ENCODE assay signal across 12 cellular contexts in genomic region chr7:27204851-27205322, GRCh38. TPM values are rescaled to one million over a fixed set of nuclear protein-coding genes. Genes with fewer than 3 reads are reported as not detected.
A peak's percentile ranks its signal among the peaks of the same experiment; 100 is the strongest.
DNase-seq lines count a peak whose midpoint lies in the region; ATAC-seq, FAIRE-seq and TF ChIP-seq lines count a peak whose summit lies in the region.
"Had no signal": no experiment of that assay in that cellular context is flagged by ENCODE, and none has a peak within 500 bp of the region (broad histone marks: within the 10 kb centered on the region; RNA-seq: fewer than 3 reads in every experiment).

No MANE protein-coding gene starts in this region.

- no peak overlapping the region for H3K27ac Mint-ChIP-seq in stimulated activated effector memory CD8-positive, alpha-beta T cell treated with anti-CD3 and anti-CD28 coated beads, Interleukin-12 subunit alpha, Interleukin-12 subunit beta, amount 100 ng/mL, for 72 hours

- peaks cover 46% of the 10 kb centered on the region for H3K4me1 Mint-ChIP-seq in stimulated activated effector memory CD8-positive, alpha-beta T cell treated with anti-CD3 and anti-CD28 coated beads, Interleukin-12 subunit alpha, Interleukin-12 subunit beta, amount 100 ng/mL, for 72 hours

- H4K20me1 ChIP-seq in HepG2 (ENCODE audit: insufficient read depth, low read length), result no peaks in the 10 kb centered on the region

- peaks cover 22% of the 10 kb centered on the region for H3K4me1 ChIP-seq in HepG2 (ENCODE audit: insufficient read depth, low read length)

- peak; percentile 29 for DNase-seq in activated CD4-positive, CD25-positive, alpha-beta regulatory T cell treated with anti-CD3 and anti-CD28 coated beads, Interleukin-2, amount 50 U/mL, for 72 hours
- no peak for DNase-seq in SK-N-MC (ENCODE audit: low read depth, low spot score)
- no peak for DNase-seq in HepG2 (ENCODE audit: low spot score)
- no peak for DNase-seq in stimulated activated effector memory CD8-positive, alpha-beta T cell treated with anti-CD3 and anti-CD28 coated beads, Interleukin-12 subunit alpha, Interleukin-12 subunit beta, amount 100 ng/mL, for 72 hours (ENCODE audit: low spot score in 2 of 2)
- DNase-seq in H54 (ENCODE audit: insufficient read length, low spot score), result no peak
- DNase-seq: AML-193; NCI-H2171; stimulated activated CD4-positive, alpha-beta T cell treated with anti-CD3 and anti-CD28 coated beads, Interleukin-4, amount 100 ng/mL, for 24 hours had no signal

- no peak overlapping the region for H2AFZ ChIP-seq in HepG2 (ENCODE audit: low read length)

- no peaks in the 10 kb centered on the region for H3K36me3 Mint-ChIP-seq in stimulated activated effector memory CD8-positive, alpha-beta T cell treated with anti-CD3 and anti-CD28 coated beads, Interleukin-12 subunit alpha, Interleukin-12 subunit beta, amount 100 ng/mL, for 72 hours

- no peak for FAIRE-seq in HepG2 (lab: Jason Lieb, UNC)
- FAIRE-seq in H54 (lab: Jason Lieb, UNC), result no peak

- in situ Hi-C loops in HepG2 (cut with HindIII; ENCODE audit: extremely low pct_ligation_motif_present, low pct_unique_long_range_greater_than_20kb), result loop anchor here (5.0 to 10.0 kb wide), 3 partner anchors 370 to 817 kb away; no protein-coding TSS in a partner anchor

- no peaks in the 10 kb centered on the region for H3K9me3 Mint-ChIP-seq in stimulated activated effector memory CD8-positive, alpha-beta T cell treated with anti-CD3 and anti-CD28 coated beads, Interleukin-12 subunit alpha, Interleukin-12 subunit beta, amount 100 ng/mL, for 72 hours

- TF ChIP-seq POLR2A in HepG2 (IDR thresholded peaks at IDR 0.05; ENCODE audit: insufficient read depth in 1 of 2, low read depth in 2 of 2, low read length in 2 of 2), result no peak
- TF ChIP-seq POLR2A in H54 (IDR thresholded peaks at IDR 0.05; ENCODE audit: low read depth, low read length), result no peak

- ATAC-seq in activated CD4-positive, CD25-positive, alpha-beta regulatory T cell treated with anti-CD3 and anti-CD28 coated beads, Interleukin-2, amount 50 U/mL, for 24 hours, result no peak
- no peak for ATAC-seq in HepG2
- no peak for ATAC-seq in stimulated activated effector memory CD8-positive, alpha-beta T cell treated with anti-CD3 and anti-CD28 coated beads, Interleukin-12 subunit alpha, Interleukin-12 subunit beta, amount 100 ng/mL, for 72 hours
- no peak for ATAC-seq in GM18873 (IDR thresholded peaks at IDR 0.05; ENCODE audit: low FRiP score, unreplicated experiment)
- ATAC-seq in HG03095 (IDR thresholded peaks at IDR 0.05; ENCODE audit: unreplicated experiment), result no peak

- no peak for TF ChIP-seq RAD21 in HepG2 (CRISPR knock-in tag; IDR thresholded peaks at IDR 0.05)

- BruUV-seq in HepG2 (replicated peaks; lab: Mats Ljungman, UMichigan), result no TSS peak

- no peak for TF ChIP-seq CTCF in HepG2 (CRISPR knock-in tag; IDR thresholded peaks at IDR 0.05)

- H3K79me2 ChIP-seq in HepG2 (ENCODE audit: insufficient read depth, low read length), result no peaks in the 10 kb centered on the region

- peak overlapping the region; percentile 22 for H3K4me2 ChIP-seq in HepG2 (ENCODE audit: low read depth, low read length)

- intact Hi-C loops in HepG2 (cut with micrococcal nuclease; ENCODE audit: unreplicated experiment), result no loop called here

- H3K27ac ChIP-seq in SK-N-MC, result no peak overlapping the region
- H3K27ac ChIP-seq in HepG2 (ENCODE audit: extremely low read length, insufficient read depth, low read length), result no peak overlapping the region

- H3K36me3 ChIP-seq in SK-N-MC (ENCODE audit: insufficient read depth, low read length) (no peaks in the 10 kb centered on the region), HepG2 (replicated peaks in 1 of 2; ENCODE audit: control insufficient read depth in 1 of 2, insufficient read depth in 2 of 2, low read length in 2 of 2) (no peaks in the 10 kb centered on the region)

- H3K27me3 ChIP-seq in HepG2 (ENCODE audit: control insufficient read depth in 1 of 2, insufficient read depth in 2 of 2, low read length in 2 of 2), result peaks cover 13 to 88% of the 10 kb centered on the region in 2 experiments

- CTCF ChIA-PET in HepG2 (lab: Yijun Ruan, JAX; ENCODE audit: low intra/inter-chr PET ratio, low total read pairs), result no interaction called here

- TF ChIP-seq EP300 in HepG2 (IDR thresholded peaks at IDR 0.05; ENCODE audit: low read depth in 2 of 2, low read length in 2 of 2) (no peak), HepG2 (CRISPR knock-in tag; IDR thresholded peaks at IDR 0.05; ENCODE audit: borderline replicate concordance) (no peak)

- WGBS in HepG2 (ENCODE audit: low lambda C conversion rate), result 57% methylated on average over 34 of the region's 41 CpGs

- H3K4me3 ChIP-seq in SK-N-MC (peak overlapping the region; percentile 47; the same call in 1 of the 2 replicates), HepG2 (replicated peaks in 1 of 3; ENCODE audit: insufficient read depth in 1 of 3, low read depth in 2 of 3, low read length in 3 of 3) (no peak overlapping the region)

- H3K9me3 ChIP-seq in SK-N-MC (ENCODE audit: low read depth, low read length) (no peaks in the 10 kb centered on the region), HepG2 (ENCODE audit: low read length) (no peaks in the 10 kb centered on the region)

- H3K4me3 Mint-ChIP-seq in stimulated activated effector memory CD8-positive, alpha-beta T cell treated with anti-CD3 and anti-CD28 coated beads, Interleukin-12 subunit alpha, Interleukin-12 subunit beta, amount 100 ng/mL, for 72 hours, result peak overlapping the region; percentile 56

- POLR2A ChIA-PET in HepG2 (lab: Yijun Ruan, JAX), result no interaction called here

- H3K9ac ChIP-seq in SK-N-MC (ENCODE audit: insufficient read length), result no peak overlapping the region
- H3K9ac ChIP-seq in HepG2 (ENCODE audit: insufficient read depth, low read depth, low read length), result no peak overlapping the region

RNA-seq across cellular contexts. Expression of gene HOXA13, which starts 5.0 kb away (rescaled TPM):
- 0.04 TPM in 2 replicates for total RNA-seq in HepG2 (2016; rRNA removed; fragmentation: Illumina TruSeq; extraction: Trizol)
- total RNA-seq in HepG2 (2016; cell fraction: cytosol; rRNA removed; fragmentation: Illumina TruSeq; extraction: Trizol; ENCODE audit: low read depth), result not detected in 2 replicates
- 0.02 TPM in 1 of 2 replicates, not detected in the other for total RNA-seq in HepG2 (2016; cell fraction: insoluble cytoplasmic fraction; rRNA removed; fragmentation: Illumina TruSeq; extraction: Trizol)
- total RNA-seq in HepG2 (2016; cell fraction: membrane; rRNA removed; fragmentation: Illumina TruSeq; extraction: Trizol), result 0.03 TPM in 1 of 2 replicates, not detected in the other
- total RNA-seq in HepG2 (2016; cell fraction: nucleus; rRNA removed; fragmentation: Illumina TruSeq; extraction: Trizol), result not detected in 2 replicates
- polyA plus RNA-seq in HepG2 (2011; rRNA removed), result 0.01 TPM in 1 of 2 replicates, not detected in the other
- not detected in 2 replicates for polyA plus RNA-seq in HepG2 (2011; cell fraction: cytosol; rRNA removed)
- not detected in 2 replicates for polyA plus RNA-seq in HepG2 (2011; cell fraction: nucleus; rRNA removed)
- polyA plus RNA-seq in HepG2 (2012), result not detected in 2 replicates
- polyA plus RNA-seq in HepG2 (2016; cell fraction: cytosol; fragmentation: Illumina TruSeq; extraction: Trizol; ENCODE audit: low read depth), result not detected in 2 replicates
- not detected in 2 replicates for polyA plus RNA-seq in HepG2 (2016; cell fraction: insoluble cytoplasmic fraction; fragmentation: Illumina TruSeq; extraction: Trizol; ENCODE audit: low read depth)
- not detected in 2 replicates for polyA plus RNA-seq in HepG2 (2016; cell fraction: membrane; fragmentation: Illumina TruSeq; extraction: Trizol; ENCODE audit: low read depth)
- 0.11 TPM in 1 of 2 replicates, not detected in the other for polyA plus RNA-seq in HepG2 (2016; cell fraction: nucleus; fragmentation: Illumina TruSeq; extraction: Trizol; ENCODE audit: insufficient read depth, low read depth)
- polyA minus RNA-seq in HepG2 (2011; rRNA and poly(A)+ RNA removed; ENCODE audit: low replicate concordance), result 0.26 TPM in 1 of 2 replicates, not detected in the other
- polyA minus RNA-seq in HepG2 (2011; cell fraction: cytosol; rRNA and poly(A)+ RNA removed), result not detected in 2 replicates
- 0.26 TPM in 1 of 2 replicates, not detected in the other for polyA minus RNA-seq in HepG2 (2011; cell fraction: nucleus; rRNA and poly(A)+ RNA removed)
- total RNA-seq: T-helper 2 cell treated with Interferon-gamma antibody and Interleukin-4, amounts not matched to agents 100 ng/mL and 5 ng/mL, for 36 hours had no signal

RNA-seq across cellular contexts. Expression of gene HOXA11, which starts 19.9 kb away (rescaled TPM):
- total RNA-seq in HepG2 (2016; rRNA removed; fragmentation: Illumina TruSeq; extraction: Trizol), result not detected in 2 replicates
- not detected in 2 replicates for total RNA-seq in HepG2 (2016; cell fraction: cytosol; rRNA removed; fragmentation: Illumina TruSeq; extraction: Trizol; ENCODE audit: low read depth)
- total RNA-seq in HepG2 (2016; cell fraction: insoluble cytoplasmic fraction; rRNA removed; fragmentation: Illumina TruSeq; extraction: Trizol), result not detected in 2 replicates
- not detected in 2 replicates for total RNA-seq in HepG2 (2016; cell fraction: membrane; rRNA removed; fragmentation: Illumina TruSeq; extraction: Trizol)
- not detected in 2 replicates for total RNA-seq in HepG2 (2016; cell fraction: nucleus; rRNA removed; fragmentation: Illumina TruSeq; extraction: Trizol)
- 0.04 TPM in 1 of 2 replicates, not detected in the other for polyA plus RNA-seq in HepG2 (2011; rRNA removed)
- polyA plus RNA-seq in HepG2 (2011; cell fraction: cytosol; rRNA removed), result not detected in 2 replicates
- polyA plus RNA-seq in HepG2 (2011; cell fraction: nucleus; rRNA removed), result not detected in 2 replicates
- polyA plus RNA-seq in HepG2 (2012), result not detected in 2 replicates
- not detected in 2 replicates for polyA plus RNA-seq in HepG2 (2016; cell fraction: cytosol; fragmentation: Illumina TruSeq; extraction: Trizol; ENCODE audit: low read depth)
- polyA plus RNA-seq in HepG2 (2016; cell fraction: insoluble cytoplasmic fraction; fragmentation: Illumina TruSeq; extraction: Trizol; ENCODE audit: low read depth), result not detected in 2 replicates
- not detected in 2 replicates for polyA plus RNA-seq in HepG2 (2016; cell fraction: membrane; fragmentation: Illumina TruSeq; extraction: Trizol; ENCODE audit: low read depth)
- polyA plus RNA-seq in HepG2 (2016; cell fraction: nucleus; fragmentation: Illumina TruSeq; extraction: Trizol; ENCODE audit: insufficient read depth, low read depth), result not detected in 2 replicates
- polyA minus RNA-seq in HepG2 (2011; rRNA and poly(A)+ RNA removed; ENCODE audit: low replicate concordance), result 2.9 TPM in 1 of 2 replicates, not detected in the other
- not detected in 2 replicates for polyA minus RNA-seq in HepG2 (2011; cell fraction: cytosol; rRNA and poly(A)+ RNA removed)
- polyA minus RNA-seq in HepG2 (2011; cell fraction: nucleus; rRNA and poly(A)+ RNA removed), result not detected in 2 replicates
- total RNA-seq: T-helper 2 cell treated with Interferon-gamma antibody and Interleukin-4, amounts not matched to agents 100 ng/mL and 5 ng/mL, for 36 hours had no signal

RNA-seq across cellular contexts. Expression of gene HOXA10, which starts 30.8 kb away (rescaled TPM):
- total RNA-seq in HepG2 (2016; rRNA removed; fragmentation: Illumina TruSeq; extraction: Trizol), result not detected in 2 replicates
- not detected in 2 replicates for total RNA-seq in HepG2 (2016; cell fraction: cytosol; rRNA removed; fragmentation: Illumina TruSeq; extraction: Trizol; ENCODE audit: low read depth)
- total RNA-seq in HepG2 (2016; cell fraction: insoluble cytoplasmic fraction; rRNA removed; fragmentation: Illumina TruSeq; extraction: Trizol), result not detected in 2 replicates
- total RNA-seq in HepG2 (2016; cell fraction: membrane; rRNA removed; fragmentation: Illumina TruSeq; extraction: Trizol), result not detected in 2 replicates
- total RNA-seq in HepG2 (2016; cell fraction: nucleus; rRNA removed; fragmentation: Illumina TruSeq; extraction: Trizol), result not detected in 2 replicates
- polyA plus RNA-seq in HepG2 (2011; rRNA removed), result 0.03 TPM in 1 of 2 replicates, not detected in the other
- polyA plus RNA-seq in HepG2 (2011; cell fraction: cytosol; rRNA removed), result not detected in 2 replicates
- polyA plus RNA-seq in HepG2 (2011; cell fraction: nucleus; rRNA removed), result not detected in 2 replicates
- polyA plus RNA-seq in HepG2 (2012), result not detected in 2 replicates
- not detected in 2 replicates for polyA plus RNA-seq in HepG2 (2016; cell fraction: cytosol; fragmentation: Illumina TruSeq; extraction: Trizol; ENCODE audit: low read depth)
- polyA plus RNA-seq in HepG2 (2016; cell fraction: insoluble cytoplasmic fraction; fragmentation: Illumina TruSeq; extraction: Trizol; ENCODE audit: low read depth), result not detected in 2 replicates
- polyA plus RNA-seq in HepG2 (2016; cell fraction: membrane; fragmentation: Illumina TruSeq; extraction: Trizol; ENCODE audit: low read depth), result 0.12 TPM in 1 of 2 replicates, not detected in the other
- not detected in 2 replicates for polyA plus RNA-seq in HepG2 (2016; cell fraction: nucleus; fragmentation: Illumina TruSeq; extraction: Trizol; ENCODE audit: insufficient read depth, low read depth)
- polyA minus RNA-seq in HepG2 (2011; rRNA and poly(A)+ RNA removed; ENCODE audit: low replicate concordance), result 11.6 TPM in 1 of 2 replicates, not detected in the other
- not detected in 2 replicates for polyA minus RNA-seq in HepG2 (2011; cell fraction: cytosol; rRNA and poly(A)+ RNA removed)
- not detected in 2 replicates for polyA minus RNA-seq in HepG2 (2011; cell fraction: nucleus; rRNA and poly(A)+ RNA removed)
- total RNA-seq: T-helper 2 cell treated with Interferon-gamma antibody and Interleukin-4, amounts not matched to agents 100 ng/mL and 5 ng/mL, for 36 hours had no signal

RNA-seq across cellular contexts. Expression of gene EVX1, which starts 37.7 kb away (rescaled TPM):
- total RNA-seq in HepG2 (2016; rRNA removed; fragmentation: Illumina TruSeq; extraction: Trizol), result not detected in 2 replicates
- not detected in 2 replicates for total RNA-seq in HepG2 (2016; cell fraction: cytosol; rRNA removed; fragmentation: Illumina TruSeq; extraction: Trizol; ENCODE audit: low read depth)
- total RNA-seq in HepG2 (2016; cell fraction: insoluble cytoplasmic fraction; rRNA removed; fragmentation: Illumina TruSeq; extraction: Trizol), result not detected in 2 replicates
- not detected in 2 replicates for total RNA-seq in HepG2 (2016; cell fraction: membrane; rRNA removed; fragmentation: Illumina TruSeq; extraction: Trizol)
- not detected in 2 replicates for total RNA-seq in HepG2 (2016; cell fraction: nucleus; rRNA removed; fragmentation: Illumina TruSeq; extraction: Trizol)
- not detected in 2 replicates for polyA plus RNA-seq in HepG2 (2011; rRNA removed)
- not detected in 2 replicates for polyA plus RNA-seq in HepG2 (2011; cell fraction: cytosol; rRNA removed)
- polyA plus RNA-seq in HepG2 (2011; cell fraction: nucleus; rRNA removed), result not detected in 2 replicates
- polyA plus RNA-seq in HepG2 (2012), result not detected in 2 replicates
- not detected in 2 replicates for polyA plus RNA-seq in HepG2 (2016; cell fraction: cytosol; fragmentation: Illumina TruSeq; extraction: Trizol; ENCODE audit: low read depth)
- not detected in 2 replicates for polyA plus RNA-seq in HepG2 (2016; cell fraction: insoluble cytoplasmic fraction; fragmentation: Illumina TruSeq; extraction: Trizol; ENCODE audit: low read depth)
- polyA plus RNA-seq in HepG2 (2016; cell fraction: membrane; fragmentation: Illumina TruSeq; extraction: Trizol; ENCODE audit: low read depth), result not detected in 2 replicates
- polyA plus RNA-seq in HepG2 (2016; cell fraction: nucleus; fragmentation: Illumina TruSeq; extraction: Trizol; ENCODE audit: insufficient read depth, low read depth), result not detected in 2 replicates
- not detected in 2 replicates for polyA minus RNA-seq in HepG2 (2011; rRNA and poly(A)+ RNA removed; ENCODE audit: low replicate concordance)
- not detected in 2 replicates for polyA minus RNA-seq in HepG2 (2011; cell fraction: cytosol; rRNA and poly(A)+ RNA removed)
- polyA minus RNA-seq in HepG2 (2011; cell fraction: nucleus; rRNA and poly(A)+ RNA removed), result not detected in 2 replicates
- total RNA-seq: T-helper 2 cell treated with Interferon-gamma antibody and Interleukin-4, amounts not matched to agents 100 ng/mL and 5 ng/mL, for 36 hours had no signal

RNA-seq across cellular contexts. Expression of gene HOXA9, which starts 39.5 kb away (rescaled TPM):
- total RNA-seq in HepG2 (2016; rRNA removed; fragmentation: Illumina TruSeq; extraction: Trizol), result not detected in 2 replicates
- not detected in 2 replicates for total RNA-seq in HepG2 (2016; cell fraction: cytosol; rRNA removed; fragmentation: Illumina TruSeq; extraction: Trizol; ENCODE audit: low read depth)
- not detected in 2 replicates for total RNA-seq in HepG2 (2016; cell fraction: insoluble cytoplasmic fraction; rRNA removed; fragmentation: Illumina TruSeq; extraction: Trizol)
- total RNA-seq in HepG2 (2016; cell fraction: membrane; rRNA removed; fragmentation: Illumina TruSeq; extraction: Trizol), result not detected in 2 replicates
- not detected in 2 replicates for total RNA-seq in HepG2 (2016; cell fraction: nucleus; rRNA removed; fragmentation: Illumina TruSeq; extraction: Trizol)
- polyA plus RNA-seq in HepG2 (2011; rRNA removed), result not detected in 2 replicates
- not detected in 2 replicates for polyA plus RNA-seq in HepG2 (2011; cell fraction: cytosol; rRNA removed)
- polyA plus RNA-seq in HepG2 (2011; cell fraction: nucleus; rRNA removed), result not detected in 2 replicates
- not detected in 2 replicates for polyA plus RNA-seq in HepG2 (2012)
- polyA plus RNA-seq in HepG2 (2016; cell fraction: cytosol; fragmentation: Illumina TruSeq; extraction: Trizol; ENCODE audit: low read depth), result not detected in 2 replicates
- polyA plus RNA-seq in HepG2 (2016; cell fraction: insoluble cytoplasmic fraction; fragmentation: Illumina TruSeq; extraction: Trizol; ENCODE audit: low read depth), result not detected in 2 replicates
- polyA plus RNA-seq in HepG2 (2016; cell fraction: membrane; fragmentation: Illumina TruSeq; extraction: Trizol; ENCODE audit: low read depth), result not detected in 2 replicates
- not detected in 2 replicates for polyA plus RNA-seq in HepG2 (2016; cell fraction: nucleus; fragmentation: Illumina TruSeq; extraction: Trizol; ENCODE audit: insufficient read depth, low read depth)
- 0.51 TPM in 1 of 2 replicates, not detected in the other for polyA minus RNA-seq in HepG2 (2011; rRNA and poly(A)+ RNA removed; ENCODE audit: low replicate concordance)
- not detected in 2 replicates for polyA minus RNA-seq in HepG2 (2011; cell fraction: cytosol; rRNA and poly(A)+ RNA removed)
- not detected in 2 replicates for polyA minus RNA-seq in HepG2 (2011; cell fraction: nucleus; rRNA and poly(A)+ RNA removed)
- total RNA-seq: T-helper 2 cell treated with Interferon-gamma antibody and Interleukin-4, amounts not matched to agents 100 ng/mL and 5 ng/mL, for 36 hours had no signal
